Comparison of ENCODE assay signal across 1 cellular context in genomic region chr19:38247734-38248268, GRCh38.
TF ChIP-seq lines count a peak whose summit lies in the region.

No MANE protein-coding gene starts in this region.

TF ChIP-seq in HEK293, 187 proteins besides CTCF, POLR2A, EP300 and RAD21 (continued from another document):
- TF ChIP-seq ZNF629 (tag by site-specific recombination; IDR thresholded peaks at IDR 0.05), result 0 out of 2 replicates have a peak, but pooled peaks have one; percentile 14
- TF ChIP-seq ZBTB49 (tag by site-specific recombination; IDR thresholded peaks at IDR 0.05; ENCODE audit: low read depth), result no peak
- no peak for TF ChIP-seq ZBTB20 (tag by site-specific recombination; IDR thresholded peaks at IDR 0.05)
- TF ChIP-seq ZNF2 (tag by site-specific recombination; IDR thresholded peaks at IDR 0.05), result 0 out of 2 replicates have a peak, but pooled peaks have one; percentile 31
- no peak for TF ChIP-seq ZNF626 (tag by site-specific recombination; IDR thresholded peaks at IDR 0.05)
- TF ChIP-seq ZNF843 (tag by site-specific recombination; IDR thresholded peaks at IDR 0.05), result no peak
- TF ChIP-seq SALL2 (tag by site-specific recombination; IDR thresholded peaks at IDR 0.05; ENCODE audit: borderline replicate concordance), result no peak
- TF ChIP-seq ZNF529 (tag by site-specific recombination; IDR thresholded peaks at IDR 0.05; ENCODE audit: insufficient replicate concordance), result no peak
- no peak for TF ChIP-seq MZF1 (tag by site-specific recombination; IDR thresholded peaks at IDR 0.05; ENCODE audit: borderline replicate concordance)
